21 cellular contexts compared by ENCODE assay signal in genomic region chr2:234816056-234816455, GRCh38.
"Had no signal": no experiment of that assay in that cellular context is flagged by ENCODE, and none has a peak within 500 bp of the region (broad histone marks: within the 10 kb centered on the region; RNA-seq: fewer than 3 reads in every experiment).

No MANE protein-coding gene starts in this region.

- H3K4me3 ChIP-seq: coronary artery, esophagus squamous epithelium, lower lobe of right lung, spleen, thoracic aorta, upper lobe of left lung had no signal

- H3K9me3 ChIP-seq: esophagus squamous epithelium, lower lobe of right lung, spleen, thoracic aorta, upper lobe of left lung had no signal

- H3K4me1 ChIP-seq: esophagus squamous epithelium, lower lobe of right lung, upper lobe of left lung had no signal

- ATAC-seq: lower lobe of right lung, natural killer cell, WTC11 had no signal

- H3K27ac ChIP-seq: coronary artery, esophagus squamous epithelium, lower lobe of right lung, spleen, thoracic aorta, upper lobe of left lung had no signal

- H3K27me3 ChIP-seq: upper lobe of left lung had no signal

- H3K36me3 ChIP-seq: esophagus squamous epithelium, lower lobe of right lung, spleen, thoracic aorta, upper lobe of left lung had no signal

- DNase-seq: activated CD4-positive, alpha-beta T cell treated with anti-CD3 and anti-CD28 coated beads, Interleukin-2, amount 50 U/mL, for 4 hours; activated effector memory CD4-positive, alpha-beta T cell treated with Interleukin-2 at 50 U/mL for 16 hours; activated naive CD4-positive, alpha-beta T cell treated with anti-CD3 and anti-CD28 coated beads for 36 hours; activated naive CD8-positive, alpha-beta T cell treated with anti-CD3 and anti-CD28 coated beads, Interleukin-2, amount 10 ng/mL, durations not matched to agents 7 days and 5 days; activated T-cell treated with anti-CD3 and anti-CD28 coated beads, Interleukin-2, amount 50 U/mL, for 48 hours; amniotic stem cell; cerebellar nuclear complex; esophagus squamous epithelium; kidney; lower lobe of right lung; natural killer cell; occipital lobe; retina; spleen; stimulated activated CD4-positive, alpha-beta T cell treated with anti-CD3 and anti-CD28 coated beads, Interleukin-4, amount 100 ng/mL, for 1 hour; stimulated activated naive CD4-positive, alpha-beta T cell; T1000; upper lobe of left lung had no signal
